In the genomic region with DNA sequence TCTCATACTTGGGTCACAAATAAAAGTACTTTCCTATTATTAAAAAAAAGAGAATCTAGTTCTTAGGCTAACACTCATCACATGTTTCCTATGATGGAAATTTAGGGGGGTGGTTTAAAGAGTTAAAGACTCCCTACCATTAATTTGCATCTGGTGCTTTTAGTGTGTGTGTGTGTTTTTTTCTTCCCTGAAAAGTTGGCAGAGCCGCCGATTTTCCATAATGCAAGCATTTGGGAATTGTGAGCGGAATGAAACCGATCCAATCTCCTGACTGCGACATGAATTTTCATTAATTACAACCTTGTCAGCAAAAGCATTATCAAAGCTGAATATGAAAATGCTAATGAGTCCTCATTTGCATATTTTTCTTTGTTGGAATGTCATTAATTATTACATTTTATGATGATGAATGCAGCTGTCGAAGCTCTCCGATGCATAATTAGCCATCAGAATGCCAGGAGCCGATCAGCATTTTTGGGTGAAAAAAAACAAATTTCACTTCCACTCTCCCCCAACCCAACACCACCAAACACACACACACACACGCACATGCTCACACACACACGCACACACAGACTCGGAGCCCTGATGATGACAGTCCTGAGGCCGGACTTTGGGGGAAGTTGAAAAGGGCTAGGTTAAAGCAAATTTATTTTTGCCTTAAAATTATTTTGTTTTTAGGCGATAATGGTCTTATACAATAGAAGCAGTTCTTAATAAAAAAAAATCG, we compare ENCODE assay signal across 8 cellular contexts.
A peak's percentile ranks its signal among the peaks of the same experiment; 100 is the strongest.
DNase-seq lines count a peak whose midpoint lies in the region; ATAC-seq, FAIRE-seq and TF ChIP-seq lines count a peak whose summit lies in the region.

No MANE protein-coding gene starts in this region.

- H3K9me3 ChIP-seq in lower lobe of right lung: no peaks in the 10 kb centered on the region
- no peaks in the 10 kb centered on the region for H3K9me3 ChIP-seq in transverse colon
- H3K9me3 ChIP-seq in neuronal stem cell (replicated peaks in 1 of 2; ENCODE audit: control insufficient read depth in 2 of 2, insufficient read depth in 1 of 2, low read depth in 1 of 2, low read length in 2 of 2): no peaks in the 10 kb centered on the region

- no peak overlapping the region for H3K4me2 ChIP-seq in neuronal stem cell (ENCODE audit: insufficient read depth, low read length, poor library complexity, severe bottlenecking)

- no peak overlapping the region for H2AFZ ChIP-seq in neuronal stem cell (ENCODE audit: low read length)

- no peak overlapping the region for H3K18ac ChIP-seq in neuronal stem cell (ENCODE audit: low read length)

- H4K91ac ChIP-seq in neuronal stem cell (ENCODE audit: low read depth, low read length, poor library complexity): no peak overlapping the region

- no peak overlapping the region for H2AK5ac ChIP-seq in neuronal stem cell (ENCODE audit: low read depth, low read length)

- no peak for ATAC-seq in lower lobe of right lung

- no peaks in the 10 kb centered on the region for H3K36me3 ChIP-seq in lower lobe of right lung
- no peaks in the 10 kb centered on the region for H3K36me3 ChIP-seq in transverse colon
- no peaks in the 10 kb centered on the region for H3K36me3 ChIP-seq in neuronal stem cell (replicated peaks in 1 of 2; ENCODE audit: control insufficient read depth in 2 of 2, insufficient read depth in 2 of 2, low read length in 2 of 2)

- no peaks in the 10 kb centered on the region for H3K79me1 ChIP-seq in neuronal stem cell (ENCODE audit: low read depth, low read length)

- 57 to 68% methylated on average over 14 of the region's 14 CpGs for WGBS in transverse colon (ENCODE audit: low coverage in 1 of 2), 2 donors
- WGBS in neuronal stem cell (ENCODE audit: extremely low coverage in 2 of 2, insufficient read length in 2 of 2, insufficient replicate concordance in 1 of 2), 2 donors: no CpG with 5 or more reads among the region's 14 CpGs

- no peak overlapping the region for H2BK12ac ChIP-seq in neuronal stem cell (ENCODE audit: low read length)

- DNase-seq in NCI-H1105 treated with DMSO at 0.1 percent for 48 hours (lab: John Stamatoyannopoulos, UW): peak; percentile 82
- no peak for DNase-seq in lower lobe of right lung
- DNase-seq in transverse colon: peak; percentile 22
- DNase-seq in neuronal stem cell (ENCODE audit: low spot score): no peak
- DNase-seq in GM13976 (ENCODE audit: low spot score): no peak
- DNase-seq in frontal cortex (ENCODE audit: low spot score in 2 of 2): no peak
- DNase-seq in stimulated activated CD4-positive, alpha-beta T cell treated with anti-CD3 and anti-CD28 coated beads, Interleukin-4, amount 100 ng/mL, for 1 hour: no peak

- no peak for TF ChIP-seq POLR2A in transverse colon (IDR thresholded peaks at IDR 0.05)

- TF ChIP-seq CTCF in lower lobe of right lung (IDR thresholded peaks at IDR 0.05): no peak
- no peak for TF ChIP-seq CTCF in transverse colon (IDR thresholded peaks at IDR 0.05)
- no peak for TF ChIP-seq CTCF in GM13976 (IDR thresholded peaks at IDR 0.05; ENCODE audit: borderline replicate concordance, control extremely low read depth, extremely low read depth, insufficient read depth, missing control alignments)

- no peak overlapping the region for H3K23ac ChIP-seq in neuronal stem cell (ENCODE audit: low read depth, low read length, poor library complexity)

- peak overlapping the region; percentile 91 for H3K27ac ChIP-seq in cingulate gyrus (ENCODE audit: low read depth, low read length)
- peak overlapping the region; percentile 66 for H3K27ac ChIP-seq in lower lobe of right lung
- H3K27ac ChIP-seq in transverse colon: peak overlapping the region; percentile 62 to 72 (median 68)
- H3K27ac ChIP-seq in neuronal stem cell (replicated peaks; ENCODE audit: low read length): no peak overlapping the region

- no peak overlapping the region for H4K8ac ChIP-seq in neuronal stem cell (ENCODE audit: low read depth, low read length)

- no peak overlapping the region for H3K4ac ChIP-seq in neuronal stem cell (ENCODE audit: low read length)

- H3K4me1 ChIP-seq in lower lobe of right lung: peaks cover 14% of the 10 kb centered on the region
- peaks cover 0 to 20% (median 0%) of the 10 kb centered on the region in 4 donors for H3K4me1 ChIP-seq in transverse colon
- H3K4me1 ChIP-seq in neuronal stem cell (ENCODE audit: control insufficient read depth in 2 of 2, insufficient read depth in 1 of 2, low read depth in 1 of 2, low read length in 2 of 2): peaks cover 6 to 16% of the 10 kb centered on the region in 2 donors

- H2BK120ac ChIP-seq in neuronal stem cell (ENCODE audit: low read depth, low read length): no peak overlapping the region

- no peak overlapping the region for H2BK5ac ChIP-seq in neuronal stem cell (ENCODE audit: low read length)

- FAIRE-seq in frontal cortex (lab: Jason Lieb, UNC): no peak

- no peak overlapping the region for H3K9ac ChIP-seq in neuronal stem cell (ENCODE audit: low read depth, low read length, poor library complexity)

- intact Hi-C loops in lower lobe of right lung (cut with DNase I) (no loop called here), transverse colon (cut with DNase I; ENCODE audit: low total_unique reads) (loop anchor here (5.0 kb wide), 1 partner anchor 165 kb away; the partner anchor contains the start of gene TCF4)

- H3K27me3 ChIP-seq in lower lobe of right lung (ENCODE audit: low read depth) (no peaks in the 10 kb centered on the region), transverse colon (no peaks in the 10 kb centered on the region), neuronal stem cell (ENCODE audit: control insufficient read depth in 3 of 3, insufficient read depth in 3 of 3, low read depth in 1 of 3, low read length in 3 of 3) (no peaks in the 10 kb centered on the region)

- no peak overlapping the region for H3K14ac ChIP-seq in neuronal stem cell (ENCODE audit: low read length)

- no peak for TF ChIP-seq EP300 in transverse colon (IDR thresholded peaks at IDR 0.05; ENCODE audit: low read depth)

- in situ Hi-C loops in transverse colon (cut with MboI; ENCODE audit: low pct_ligation_motif_present in 1 of 4, low pct_unique_long_range_greater_than_20kb in 1 of 4, low sequenced_read_pairs in 3 of 4) (loop anchor here (25.0 kb wide), 4 partner anchors 165 to 1140 kb away; partner anchors contain the start of gene TCF4 (in 1 of the 4)), GM13976 (cut with MboI; ENCODE audit: low sequenced_read_pairs, unreplicated experiment) (loop anchor here (25.0 kb wide), 1 partner anchor 365 kb away; no protein-coding TSS in a partner anchor)

- peak overlapping the region; percentile 32 for H3K4me3 ChIP-seq in lower lobe of right lung
- peak overlapping the region; percentile 0 to 30 (median 11) for H3K4me3 ChIP-seq in transverse colon
- H3K4me3 ChIP-seq in neuronal stem cell (ENCODE audit: low read length in 2 of 2): no peak overlapping the region

- H2BK15ac ChIP-seq in neuronal stem cell (ENCODE audit: low read length): no peak overlapping the region

Comparison
In these comparisons a context has a peak if more than half of its experiments do, and no peak if none do; other contexts are left out.
1. DNase-seq: peak in NCI-H1105 treated with DMSO at 0.1 percent for 48 hours (single experiment) and transverse colon (single experiment); none in lower lobe of right lung (single experiment), neuronal stem cell (single experiment), GM13976 (single experiment), frontal cortex (0 of 2) and stimulated activated CD4-positive, alpha-beta T cell treated with anti-CD3 and anti-CD28 coated beads, Interleukin-4, amount 100 ng/mL, for 1 hour (single experiment).
2. H3K4me3 ChIP-seq: peak in lower lobe of right lung (single experiment) and transverse colon (4 of 4); none in neuronal stem cell (0 of 2).